9 cellular contexts compared by ENCODE assay signal in the genomic region with DNA sequence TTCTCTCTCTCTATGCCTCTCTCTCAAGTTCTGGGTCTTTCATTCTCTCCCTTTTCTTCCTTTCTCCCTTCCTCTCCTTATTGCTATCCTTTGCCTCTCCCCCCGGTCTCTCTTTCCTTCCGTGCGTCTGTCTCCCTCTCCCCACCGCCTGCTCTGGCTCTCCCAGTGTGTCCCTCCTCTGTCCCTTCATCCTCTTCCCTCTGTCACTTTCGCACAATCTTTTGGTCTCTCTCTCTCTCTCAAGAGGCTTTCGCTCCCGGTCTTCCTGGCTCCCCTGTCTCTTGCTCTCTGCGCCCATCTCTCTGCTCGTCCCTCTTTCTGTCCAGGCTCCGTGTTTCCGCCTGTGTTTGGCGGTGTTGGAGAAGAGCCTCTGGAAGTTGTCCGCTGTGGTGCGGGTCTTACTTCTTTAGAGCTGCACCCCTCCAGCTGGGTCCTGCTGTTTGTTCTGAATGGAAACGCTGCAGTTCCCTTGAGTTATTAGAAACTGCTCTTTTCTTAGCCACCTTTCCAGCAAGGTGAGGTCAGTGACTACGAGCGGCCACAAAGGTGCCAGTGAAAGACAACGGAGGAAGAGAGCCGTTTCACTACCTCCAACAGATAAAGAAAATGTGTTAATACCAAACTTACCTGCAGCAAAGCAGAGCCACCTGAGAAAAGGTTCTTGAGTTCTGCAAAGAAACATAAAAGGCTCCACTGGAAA. TPM values are rescaled to one million over a fixed set of nuclear protein-coding genes. Genes with fewer than 3 reads are reported as not detected.
DNase-seq lines count a peak whose midpoint lies in the region; ATAC-seq and TF ChIP-seq lines count a peak whose summit lies in the region.
"Had no signal": no experiment of that assay in that cellular context is flagged by ENCODE, and none has a peak within 500 bp of the region (broad histone marks: within the 10 kb centered on the region; RNA-seq: fewer than 3 reads in every experiment).

No MANE protein-coding gene starts in this region.

- no peak overlapping the region for H3K23ac ChIP-seq in neuronal stem cell (ENCODE audit: low read depth, low read length, poor library complexity)

- POLR2A ChIA-PET in CD4-positive, alpha-beta memory T cell (lab: Charles Lee; ENCODE audit: partially characterized antibody): no interaction called here
- POLR2A ChIA-PET in Panc1 (lab: Charles Lee): no interaction called here

- intact Hi-C loops in CD4-positive, alpha-beta memory T cell (cut with micrococcal nuclease): no loop called here
- intact Hi-C loops in Panc1 (cut with micrococcal nuclease; ENCODE audit: unreplicated experiment): no loop called here

- ATAC-seq in Panc1 (peak; percentile 66), HG03520 (IDR thresholded peaks at IDR 0.05; ENCODE audit: unreplicated experiment) (no peak), GM19467 (IDR thresholded peaks at IDR 0.05; ENCODE audit: unreplicated experiment) (no peak), GM18498 (IDR thresholded peaks at IDR 0.05; ENCODE audit: unreplicated experiment) (no peak)

- no peak overlapping the region for H3K4me3 ChIP-seq in CD4-positive, alpha-beta memory T cell (ENCODE audit: low read length in 2 of 2)
- H3K4me3 ChIP-seq in Panc1 (ENCODE audit: low read depth in 2 of 2, low read length in 2 of 2) (peak overlapping the region; percentile 34 to 39), fibroblast of the aortic adventitia (ENCODE audit: low read depth, low read length) (peak overlapping the region; percentile 70), neuronal stem cell (ENCODE audit: low read length in 2 of 2) (peak overlapping the region; percentile 66 to 85)

- no peak overlapping the region for H2BK12ac ChIP-seq in neuronal stem cell (ENCODE audit: low read length)

- H3K27me3 Mint-ChIP-seq in CD4-positive, alpha-beta memory T cell: peaks cover 48 to 50% of the 10 kb centered on the region in 2 donors

- peak overlapping the region; percentile 65 to 76 (median 72) for H3K4me3 Mint-ChIP-seq in CD4-positive, alpha-beta memory T cell

- H3K79me1 ChIP-seq in neuronal stem cell (ENCODE audit: low read depth, low read length): no peaks in the 10 kb centered on the region

- H2BK5ac ChIP-seq in neuronal stem cell (ENCODE audit: low read length): no peak overlapping the region

- H4K8ac ChIP-seq in neuronal stem cell (ENCODE audit: low read depth, low read length): no peak overlapping the region

- no peaks in the 10 kb centered on the region for H3K36me3 Mint-ChIP-seq in CD4-positive, alpha-beta memory T cell

- peaks cover 7 to 18% (median 8%) of the 10 kb centered on the region in 4 donors for H3K4me1 Mint-ChIP-seq in CD4-positive, alpha-beta memory T cell

- peak overlapping the region; percentile 82 for H3K14ac ChIP-seq in neuronal stem cell (ENCODE audit: low read length)

- H3K9me3 ChIP-seq in CD4-positive, alpha-beta memory T cell (ENCODE audit: control insufficient read depth in 1 of 2, low read length in 2 of 2): no peaks in the 10 kb centered on the region
- H3K9me3 ChIP-seq in Panc1 (ENCODE audit: control insufficient read depth, insufficient read depth, low read depth, low read length) (no peaks in the 10 kb centered on the region), neuronal stem cell (replicated peaks in 1 of 2; ENCODE audit: control insufficient read depth in 2 of 2, insufficient read depth in 1 of 2, low read depth in 1 of 2, low read length in 2 of 2) (no peaks in the 10 kb centered on the region)

- no TSS peak for BruUV-seq in Panc1 (replicated peaks; lab: Mats Ljungman, UMichigan)

- H3K4me2 ChIP-seq in neuronal stem cell (ENCODE audit: insufficient read depth, low read length, poor library complexity, severe bottlenecking): peak overlapping the region; percentile 99

- H3K18ac ChIP-seq in neuronal stem cell (ENCODE audit: low read length): peak overlapping the region; percentile 65

- WGBS in neuronal stem cell (ENCODE audit: extremely low coverage in 2 of 2, insufficient read length in 2 of 2, insufficient replicate concordance in 1 of 2), 2 donors: no CpG with 5 or more reads among the region's 19 CpGs

- H3K27me3 ChIP-seq in CD4-positive, alpha-beta memory T cell (ENCODE audit: insufficient read depth, low read length): peaks cover 7% of the 10 kb centered on the region
- H3K27me3 ChIP-seq in Panc1 (ENCODE audit: control insufficient read depth, insufficient read depth, low read length): peaks cover 28% of the 10 kb centered on the region
- H3K27me3 ChIP-seq in neuronal stem cell (ENCODE audit: control insufficient read depth in 3 of 3, insufficient read depth in 3 of 3, low read depth in 1 of 3, low read length in 3 of 3): peaks cover 0 to 11% (median 2%) of the 10 kb centered on the region in 3 experiments

- H3K27ac Mint-ChIP-seq in CD4-positive, alpha-beta memory T cell: no peak overlapping the region

- no peaks in the 10 kb centered on the region for H3K4me1 ChIP-seq in CD4-positive, alpha-beta memory T cell (ENCODE audit: insufficient read depth, low read length)
- peaks cover 4% of the 10 kb centered on the region for H3K4me1 ChIP-seq in Panc1 (ENCODE audit: control insufficient read depth, insufficient read depth, low read length)
- H3K4me1 ChIP-seq in neuronal stem cell (ENCODE audit: control insufficient read depth in 2 of 2, insufficient read depth in 1 of 2, low read depth in 1 of 2, low read length in 2 of 2): peaks cover 3 to 5% of the 10 kb centered on the region in 2 donors

- H3K9ac ChIP-seq in neuronal stem cell (ENCODE audit: low read depth, low read length, poor library complexity): peak overlapping the region; percentile 65

- no peak overlapping the region for H3K4ac ChIP-seq in neuronal stem cell (ENCODE audit: low read length)

- H3K9me3 Mint-ChIP-seq in CD4-positive, alpha-beta memory T cell: peaks cover 0 to 2% (median 0%) of the 10 kb centered on the region in 8 donors

- DNase-seq in CD4-positive, alpha-beta memory T cell: no peak
- DNase-seq in Panc1 (ENCODE audit: low read depth, low spot score) (no peak), fibroblast of the aortic adventitia (ENCODE audit: low read depth) (no peak), neuronal stem cell (ENCODE audit: low spot score) (peak; percentile 15), NCI-H146 treated with DMSO at 0.1 percent for 48 hours (lab: John Stamatoyannopoulos, UW; ENCODE audit: unreplicated experiment) (no peak)
- DNase-seq: activated naive CD4-positive, alpha-beta T cell treated with anti-CD3 and anti-CD28 coated beads, Interleukin-2, amount 50 U/mL, for 16 hours had no signal

- H3K27ac ChIP-seq in CD4-positive, alpha-beta memory T cell (ENCODE audit: low read depth, low read length): no peak overlapping the region
- H3K27ac ChIP-seq in Panc1 (ENCODE audit: low read length) (no peak overlapping the region), neuronal stem cell (replicated peaks; ENCODE audit: low read length) (no peak overlapping the region)

- peak overlapping the region; percentile 85 for H2AFZ ChIP-seq in neuronal stem cell (ENCODE audit: low read length)

- no peak overlapping the region for H4K91ac ChIP-seq in neuronal stem cell (ENCODE audit: low read depth, low read length, poor library complexity)

- H2BK120ac ChIP-seq in neuronal stem cell (ENCODE audit: low read depth, low read length): peak overlapping the region; percentile 96

- TF ChIP-seq CTCF in Panc1 (IDR thresholded peaks at IDR 0.05) (no peak), fibroblast of the aortic adventitia (IDR thresholded peaks at IDR 0.05; ENCODE audit: insufficient read depth, low read length) (no peak)

- CTCF ChIA-PET in CD4-positive, alpha-beta memory T cell (lab: Charles Lee; ENCODE audit: partially characterized antibody): no interaction called here
- CTCF ChIA-PET in Panc1 (lab: Charles Lee): interaction anchor here (0.6 kb wide), 1 partner anchor 334 kb away, joined by 3 read pairs; no protein-coding TSS in a partner anchor

- H3K36me3 ChIP-seq in CD4-positive, alpha-beta memory T cell (ENCODE audit: insufficient read depth, low read length): no peaks in the 10 kb centered on the region
- H3K36me3 ChIP-seq in Panc1 (ENCODE audit: control insufficient read depth, insufficient read depth, low read length) (no peaks in the 10 kb centered on the region), neuronal stem cell (replicated peaks in 1 of 2; ENCODE audit: control insufficient read depth in 2 of 2, insufficient read depth in 2 of 2, low read length in 2 of 2) (peaks cover 0 to 2% of the 10 kb centered on the region in 2 donors)

- no peak overlapping the region for H2AK5ac ChIP-seq in neuronal stem cell (ENCODE audit: low read depth, low read length)

- peak overlapping the region; percentile 92 for H2BK15ac ChIP-seq in neuronal stem cell (ENCODE audit: low read length)

- in situ Hi-C loops in Panc1 (cut with HindIII; ENCODE audit: low pct_unique_long_range_greater_than_20kb, low sequenced_read_pairs): no loop called here

RNA-seq across cellular contexts. Expression of a gene that starts 1.1 kb away (rescaled TPM):
- total RNA-seq in CD4-positive, alpha-beta memory T cell: under 1 TPM in 1 of 2 experiments, not detected in 1; 0.17 TPM
- polyA plus RNA-seq in CD4-positive, alpha-beta memory T cell: not detected
- total RNA-seq in Panc1 (2021; ENCODE audit: unreplicated experiment) (0.62 TPM), fibroblast of the aortic adventitia (ENCODE audit: low replicate concordance) (2.2 and 13.5 TPM in 2 replicates)
- 0.08 TPM for polyA plus RNA-seq in Panc1 (2012; ENCODE audit: insufficient read length)
- polyA plus RNA-seq in neuronal stem cell (2013, experiment 1 of 2): 2.4 TPM
- polyA plus RNA-seq in neuronal stem cell (2013, experiment 2 of 2): 2.5 TPM

Comparison
In these comparisons a context has a peak if more than half of its experiments do, and no peak if none do; other contexts are left out.
1. H3K4me3 ChIP-seq: peak in Panc1 (2 of 2), fibroblast of the aortic adventitia (single experiment) and neuronal stem cell (2 of 2); none in CD4-positive, alpha-beta memory T cell (0 of 2).